14 cellular contexts compared by ENCODE assay signal in the genomic region with DNA sequence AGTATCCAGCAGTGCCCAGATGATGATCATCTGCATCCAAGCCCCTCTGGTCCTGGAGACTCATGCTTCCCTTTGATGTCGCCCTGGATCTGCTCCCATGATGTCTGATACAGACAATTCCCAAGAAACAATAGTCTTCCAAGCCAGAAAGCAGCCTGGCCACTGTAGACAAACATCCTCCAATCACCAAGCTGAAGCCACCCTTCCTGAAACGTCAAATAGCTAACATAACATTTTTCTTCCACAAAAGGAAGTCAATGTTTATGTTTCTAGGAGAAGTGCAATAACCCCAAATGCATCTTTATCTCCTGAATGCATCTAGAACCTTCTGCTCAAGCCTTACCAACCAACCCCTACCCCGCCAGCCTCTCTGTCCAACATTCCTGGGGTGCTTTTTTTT. TPM values are rescaled to one million over a fixed set of nuclear protein-coding genes. Genes with fewer than 3 reads are reported as not detected.
A peak's percentile ranks its signal among the peaks of the same experiment; 100 is the strongest.
DNase-seq lines count a peak whose midpoint lies in the region; ATAC-seq and TF ChIP-seq lines count a peak whose summit lies in the region.
"Had no signal": no experiment of that assay in that cellular context is flagged by ENCODE, and none has a peak within 500 bp of the region (broad histone marks: within the 10 kb centered on the region; RNA-seq: fewer than 3 reads in every experiment).

No MANE protein-coding gene starts in this region.

- H3K36me3 Mint-ChIP-seq in T-helper 17 cell (ENCODE audit: low read depth): no peaks in the 10 kb centered on the region

- TF ChIP-seq POLR2A in sigmoid colon (IDR thresholded peaks at IDR 0.05): no peak

- no peaks in the 10 kb centered on the region for H3K9me3 ChIP-seq in T-helper 17 cell (ENCODE audit: control insufficient read depth, low read length, poor library complexity, severe bottlenecking)
- no peaks in the 10 kb centered on the region for H3K9me3 ChIP-seq in heart right ventricle
- no peaks in the 10 kb centered on the region for H3K9me3 ChIP-seq in sigmoid colon
- H3K9me3 ChIP-seq: pancreas, vagina had no signal

- intact Hi-C loops in heart right ventricle (cut with DNase I) (loop anchor here in 1 of 10 donors (5.0 kb wide), 1 partner anchor 52 kb away; no protein-coding TSS in a partner anchor), sigmoid colon (cut with DNase I) (no loop called here), posterior vena cava (cut with DNase I) (no loop called here)

- TF ChIP-seq EP300 in sigmoid colon (IDR thresholded peaks at IDR 0.05): no peak

- peak; percentile 57 for DNase-seq in EH (ENCODE audit: low read depth)
- DNase-seq in T-helper 17 cell: no peak
- peak in 1 of 2 donors; percentile 50 for DNase-seq in heart right ventricle
- DNase-seq in sigmoid colon: no peak
- no peak for DNase-seq in posterior vena cava (ENCODE audit: low spot score)
- DNase-seq: activated CD8-positive, alpha-beta memory T cell treated with anti-CD3 and anti-CD28 coated beads, Interleukin-2, amount 50 U/mL, for 4 hours; kidney glomerular epithelial cell; NCI-H1417 treated with DMSO at 0.1 percent for 48 hours; NCI-H69; pancreas had no signal

- peak overlapping the region; percentile 85 for H3K4me3 Mint-ChIP-seq in T-helper 17 cell

- ATAC-seq in T-helper 17 cell (peak; percentile 7), heart right ventricle (peak in 7 of 8 donors; percentile 62 to 93 (median 83)), HG03108 (IDR thresholded peaks at IDR 0.05; ENCODE audit: unreplicated experiment) (no peak), GM18511 (IDR thresholded peaks at IDR 0.05; ENCODE audit: unreplicated experiment) (no peak)

- peaks cover 0 to 58% (median 14%) of the 10 kb centered on the region in 9 donors for H3K4me1 ChIP-seq in heart right ventricle
- no peaks in the 10 kb centered on the region for H3K4me1 ChIP-seq in sigmoid colon
- H3K4me1 ChIP-seq: pancreas, vagina had no signal

- H3K4me1 Mint-ChIP-seq in T-helper 17 cell: peaks cover 35% of the 10 kb centered on the region

- H3K27ac Mint-ChIP-seq in T-helper 17 cell: peak overlapping the region; percentile 85

- TF ChIP-seq CTCF in heart right ventricle (IDR thresholded peaks at IDR 0.05) (no peak), sigmoid colon (IDR thresholded peaks at IDR 0.05) (no peak)

- no peaks in the 10 kb centered on the region for H3K27me3 Mint-ChIP-seq in T-helper 17 cell

- no peaks in the 10 kb centered on the region for H3K27me3 ChIP-seq in heart right ventricle
- H3K27me3 ChIP-seq in sigmoid colon: no peaks in the 10 kb centered on the region
- H3K27me3 ChIP-seq: pancreas, vagina had no signal

- H3K4me3 ChIP-seq in heart right ventricle (peak overlapping the region in 4 of 10 donors; percentile 4 to 54 (median 18)), sigmoid colon (no peak overlapping the region)
- H3K4me3 ChIP-seq: pancreas, vagina had no signal

- H3K27ac ChIP-seq in heart right ventricle: peak overlapping the region in 9 of 10 donors; percentile 12 to 93 (median 69)
- H3K27ac ChIP-seq in sigmoid colon: peak overlapping the region in 3 of 4 donors; percentile 31 to 61 (median 46)
- H3K27ac ChIP-seq: vagina had no signal

- H3K36me3 ChIP-seq in heart right ventricle (no peaks in the 10 kb centered on the region), sigmoid colon (no peaks in the 10 kb centered on the region)
- H3K36me3 ChIP-seq: pancreas, vagina had no signal

- 54 to 57% methylated on average over 3 of the region's 3 CpGs for WGBS in heart right ventricle, 2 donors
- WGBS in sigmoid colon, 2 donors: 43 to 48% methylated on average over 3 of the region's 3 CpGs

RNA-seq across cellular contexts. Expression of gene DPEP2, which starts 1.2 kb away (rescaled TPM):
- 10 to 100 TPM; 42.7 to 51.2 TPM for total RNA-seq in T-helper 17 cell
- 1 to 10 TPM in 9 of 10 donors, not detected in 1; 1.2 to 6.2 (median 1.7) TPM for total RNA-seq in heart right ventricle
- 1 to 10 TPM; 1.0 to 1.5 TPM for polyA plus RNA-seq in heart right ventricle
- 1 to 10 TPM; 2.1 to 3.9 (median 3.1) TPM for total RNA-seq in sigmoid colon
- polyA plus RNA-seq in sigmoid colon: 10 to 100 TPM in 1 of 3 donors, 1 to 10 TPM in 1, under 1 TPM in 1; 0.69 to 11.9 (median 1.2) TPM
- 1 to 10 TPM; 1.1 to 3.0 TPM for total RNA-seq in posterior vena cava

RNA-seq across cellular contexts. Expression of gene DPEP2NB, which starts 15.3 kb away (rescaled TPM):
- not detected for total RNA-seq in T-helper 17 cell
- not detected for total RNA-seq in heart right ventricle
- polyA plus RNA-seq in heart right ventricle: not detected
- not detected for total RNA-seq in sigmoid colon
- polyA plus RNA-seq in sigmoid colon: not detected
- not detected for total RNA-seq in posterior vena cava
- total RNA-seq: pancreas; T-helper 1 cell treated with Interleukin-12 subunit alpha and Interleukin-12 subunit beta and Interleukin-4 antibody, amounts not matched to agents 30 ng/mL and 1 ng/mL, for 36 hours; vagina had no signal
- polyA plus RNA-seq: pancreas had no signal

RNA-seq across cellular contexts. Expression of gene DPEP3, which starts 20.2 kb away (rescaled TPM):
- total RNA-seq in T-helper 17 cell (under 1 TPM; 0.22 to 0.68 TPM), heart right ventricle (under 1 TPM in 1 of 10 donors, not detected in 9; 0.34 TPM), sigmoid colon (under 1 TPM in 1 of 4 donors, not detected in 3; 0.27 TPM), posterior vena cava (not detected)
- polyA plus RNA-seq in heart right ventricle (under 1 TPM in 1 of 2 donors, not detected in 1; 0.01 TPM), sigmoid colon (under 1 TPM in 2 of 3 donors, not detected in 1; 0.09 to 0.46 TPM)
- total RNA-seq: vagina had no signal
- polyA plus RNA-seq: pancreas had no signal

RNA-seq across cellular contexts. Expression of gene DDX28, which starts 22.6 kb away (rescaled TPM):
- total RNA-seq in T-helper 17 cell (10 to 100 TPM; 13.2 to 14.8 TPM), heart right ventricle (10 to 100 TPM in 4 of 10 donors, 1 to 10 TPM in 6; 8.4 to 13.1 (median 9.7) TPM), sigmoid colon (1 to 10 TPM; 5.0 to 6.9 (median 5.8) TPM), posterior vena cava (1 to 10 TPM; 5.4 to 5.8 TPM)
- polyA plus RNA-seq in heart right ventricle (1 to 10 TPM; 5.3 to 9.6 TPM), sigmoid colon (10 to 100 TPM in 1 of 3 donors, 1 to 10 TPM in 2; 3.0 to 12.8 (median 5.1) TPM)

RNA-seq across cellular contexts. Expression of gene DUS2, which starts 22.6 kb away (rescaled TPM):
- 10 to 100 TPM; 12.0 to 12.3 TPM for total RNA-seq in T-helper 17 cell
- 10 to 100 TPM in 2 of 10 donors, 1 to 10 TPM in 8; 4.8 to 13.1 (median 7.2) TPM for total RNA-seq in heart right ventricle
- 1 to 10 TPM; 4.2 to 9.6 TPM for polyA plus RNA-seq in heart right ventricle
- 1 to 10 TPM; 3.6 to 7.3 (median 5.3) TPM for total RNA-seq in sigmoid colon
- polyA plus RNA-seq in sigmoid colon: 10 to 100 TPM in 1 of 3 donors, 1 to 10 TPM in 2; 6.6 to 17.3 (median 7.4) TPM
- 10 to 100 TPM in 1 of 2 donors, 1 to 10 TPM in 1; 6.6 to 11.6 TPM for total RNA-seq in posterior vena cava

Comparison
In these comparisons a context has a peak if more than half of its experiments do, and no peak if none do; other contexts are left out.
1. ATAC-seq: peak in T-helper 17 cell (single experiment) and heart right ventricle (7 of 8); none in HG03108 (single experiment) and GM18511 (single experiment).
2. RNA of gene DPEP2, which starts 1.2 kb away (total RNA-seq): 42.7 to 51.2 TPM in T-helper 17 cell; 2.1 to 3.9 TPM in sigmoid colon, 1.1 to 3.0 TPM in posterior vena cava and 1.2 to 6.2 TPM in heart right ventricle; every median in the first group is over 4 times any median in the second.